In the genomic region with DNA sequence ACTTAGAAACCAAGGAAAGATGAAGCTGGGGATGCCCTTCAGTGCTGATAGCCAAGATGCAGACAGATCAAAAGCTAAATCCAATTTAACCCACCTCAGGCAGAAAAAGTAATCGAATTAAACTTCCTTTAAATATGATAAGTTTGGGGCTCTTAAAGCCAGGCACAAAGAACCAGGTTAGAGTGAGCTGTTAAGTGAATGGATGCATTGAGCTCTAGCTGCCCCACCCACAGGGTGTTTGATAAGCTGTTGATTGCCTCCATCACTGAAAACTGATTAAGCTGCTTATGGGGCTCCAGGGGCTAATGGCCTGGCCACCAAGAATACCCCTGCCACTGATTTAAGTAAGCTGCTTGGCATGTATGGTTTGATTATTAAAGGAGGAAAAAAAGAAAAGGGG, we compare ENCODE assay signal across 23 cellular contexts.
"Had no signal": no experiment of that assay in that cellular context is flagged by ENCODE, and none has a peak within 500 bp of the region (broad histone marks: within the 10 kb centered on the region; RNA-seq: fewer than 3 reads in every experiment).

No MANE protein-coding gene starts in this region.

- H3K36me3 Mint-ChIP-seq: natural killer cell treated with Interleukin-12 subunit alpha and Interleukin-12 subunit beta and Interleukin-15 and Interleukin-18, amount 100 ng/mL, for 72 hours had no signal

- H3K27ac Mint-ChIP-seq: activated CD4-positive, alpha-beta memory T cell treated with anti-CD3 and anti-CD28 coated beads for 36 hours; activated CD4-positive, alpha-beta T cell treated with anti-CD3 and anti-CD28 coated beads, Interleukin-2, amount 10 ng/mL, durations not matched to agents 24 days and 14 days; activated T-cell treated with anti-CD3 and anti-CD28 coated beads, Interleukin-2, amount 50 U/mL, for 24 hours; activated T-helper 17 cell treated with anti-CD3 and anti-CD28 coated beads, Interleukin-2, amount 50 U/mL, for 72 hours; effector memory CD8-positive, alpha-beta T cell; natural killer cell treated with Interleukin-12 subunit alpha and Interleukin-12 subunit beta and Interleukin-15 and Interleukin-18, amount 100 ng/mL, for 72 hours had no signal

- H3K27me3 ChIP-seq: brain microvascular endothelial cell, gastroesophageal sphincter, tibial nerve had no signal

- H3K27me3 Mint-ChIP-seq: activated CD4-positive, alpha-beta memory T cell treated with anti-CD3 and anti-CD28 coated beads for 36 hours; activated CD4-positive, alpha-beta T cell treated with anti-CD3 and anti-CD28 coated beads, Interleukin-2, amount 10 ng/mL, durations not matched to agents 24 days and 14 days; activated T-cell treated with anti-CD3 and anti-CD28 coated beads, Interleukin-2, amount 50 U/mL, for 24 hours; activated T-helper 17 cell treated with anti-CD3 and anti-CD28 coated beads, Interleukin-2, amount 50 U/mL, for 72 hours; effector memory CD8-positive, alpha-beta T cell; natural killer cell treated with Interleukin-12 subunit alpha and Interleukin-12 subunit beta and Interleukin-15 and Interleukin-18, amount 100 ng/mL, for 72 hours had no signal

- H3K9ac ChIP-seq: parathyroid adenoma had no signal

- H3K4me1 ChIP-seq: gastroesophageal sphincter, parathyroid adenoma, tibial nerve had no signal

- H3K4me3 ChIP-seq: gastroesophageal sphincter, tibial nerve had no signal

- H3K79me2 ChIP-seq: parathyroid adenoma had no signal

- H3K36me3 ChIP-seq: brain microvascular endothelial cell had no signal

- DNase-seq: activated CD4-positive, alpha-beta memory T cell treated with anti-CD3 and anti-CD28 coated beads for 36 hours; activated CD4-positive, alpha-beta T cell treated with anti-CD3 and anti-CD28 coated beads, Interleukin-2, amount 10 ng/mL, durations not matched to agents 24 days and 14 days; activated CD8-positive, alpha-beta memory T cell treated with anti-CD3 and anti-CD28 coated beads, Interleukin-2, amount 50 U/mL, for 48 hours; activated gamma-delta T cell treated with Interleukin-2 at 50 U/mL for 16 hours; activated naive CD4-positive, alpha-beta T cell treated with anti-CD3 and anti-CD28 coated beads, Interleukin-2, amount 50 U/mL, for 16 hours; activated T-cell treated with anti-CD3 and anti-CD28 coated beads, Interleukin-2, amount 50 U/mL, for 24 hours; amniotic stem cell; brain microvascular endothelial cell; cortex of kidney; effector memory CD8-positive, alpha-beta T cell; head of caudate nucleus; hippocampal formation; kidney; mesenchymal stem cell; occipital lobe; right cardiac atrium; stimulated activated CD4-positive, alpha-beta T cell treated with anti-CD3 and anti-CD28 coated beads, Interleukin-2, amount 100 ng/mL, for 48 hours; stimulated activated naive CD4-positive, alpha-beta T cell treated with Interleukin-2 at 50 U/mL for 16 hours had no signal

- H3K4me3 Mint-ChIP-seq: activated CD4-positive, alpha-beta memory T cell treated with anti-CD3 and anti-CD28 coated beads for 36 hours; activated CD4-positive, alpha-beta T cell treated with anti-CD3 and anti-CD28 coated beads, Interleukin-2, amount 10 ng/mL, durations not matched to agents 24 days and 14 days; activated T-cell treated with anti-CD3 and anti-CD28 coated beads, Interleukin-2, amount 50 U/mL, for 24 hours; activated T-helper 17 cell treated with anti-CD3 and anti-CD28 coated beads, Interleukin-2, amount 50 U/mL, for 72 hours; effector memory CD8-positive, alpha-beta T cell; natural killer cell treated with Interleukin-12 subunit alpha and Interleukin-12 subunit beta and Interleukin-15 and Interleukin-18, amount 100 ng/mL, for 72 hours had no signal

- H3K4me1 Mint-ChIP-seq: activated CD4-positive, alpha-beta T cell treated with anti-CD3 and anti-CD28 coated beads, Interleukin-2, amount 10 ng/mL, durations not matched to agents 24 days and 14 days; activated T-helper 17 cell treated with anti-CD3 and anti-CD28 coated beads, Interleukin-2, amount 50 U/mL, for 72 hours had no signal

- H3K9me3 ChIP-seq: gastroesophageal sphincter, tibial nerve had no signal

- H3K27ac ChIP-seq: brain microvascular endothelial cell, gastroesophageal sphincter, parathyroid adenoma, tibial nerve had no signal

- H3K9me3 Mint-ChIP-seq: activated CD4-positive, alpha-beta memory T cell treated with anti-CD3 and anti-CD28 coated beads for 36 hours; activated CD4-positive, alpha-beta T cell treated with anti-CD3 and anti-CD28 coated beads, Interleukin-2, amount 10 ng/mL, durations not matched to agents 24 days and 14 days; activated T-cell treated with anti-CD3 and anti-CD28 coated beads, Interleukin-2, amount 50 U/mL, for 24 hours; activated T-helper 17 cell treated with anti-CD3 and anti-CD28 coated beads, Interleukin-2, amount 50 U/mL, for 72 hours; effector memory CD8-positive, alpha-beta T cell; natural killer cell treated with Interleukin-12 subunit alpha and Interleukin-12 subunit beta and Interleukin-15 and Interleukin-18, amount 100 ng/mL, for 72 hours had no signal

- H2AFZ ChIP-seq: parathyroid adenoma had no signal
